13 cellular contexts compared by ENCODE assay signal in the genomic region with DNA sequence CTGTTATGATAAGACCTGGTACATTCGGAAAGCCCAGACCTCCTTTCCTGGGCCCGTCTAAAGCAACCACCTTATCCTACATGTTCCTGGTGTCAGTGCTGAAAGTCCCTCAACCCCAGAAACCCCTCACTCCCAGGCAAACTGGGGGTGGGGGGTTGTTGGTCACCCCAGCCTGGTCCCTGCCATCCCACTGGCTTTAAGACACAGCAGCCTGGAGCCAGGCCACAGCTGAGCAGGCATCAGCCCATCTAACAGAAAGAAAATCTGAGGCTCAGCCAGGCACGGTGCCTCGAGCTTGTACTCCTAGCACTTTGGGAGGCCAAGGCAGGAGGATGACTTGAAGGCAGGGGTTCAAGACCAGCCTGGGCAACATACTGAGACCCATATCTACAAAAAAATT. TPM values are rescaled to one million over a fixed set of nuclear protein-coding genes. Genes with fewer than 3 reads are reported as not detected.
DNase-seq lines count a peak whose midpoint lies in the region; ATAC-seq, FAIRE-seq and TF ChIP-seq lines count a peak whose summit lies in the region.
"Had no signal": no experiment of that assay in that cellular context is flagged by ENCODE, and none has a peak within 500 bp of the region (broad histone marks: within the 10 kb centered on the region; RNA-seq: fewer than 3 reads in every experiment).

No MANE protein-coding gene starts in this region.

- ATAC-seq in Right ventricle myocardium superior (ENCODE audit: poor library complexity) (no peak), GM19463 (IDR thresholded peaks at IDR 0.05; ENCODE audit: unreplicated experiment) (no peak), HG02970 (IDR thresholded peaks at IDR 0.05; ENCODE audit: low FRiP score, unreplicated experiment) (no peak)

- no peak for TF ChIP-seq CTCF in right atrium auricular region (IDR thresholded peaks at IDR 0.05)
- no peak for TF ChIP-seq CTCF in astrocyte (IDR thresholded peaks at IDR 0.05; ENCODE audit: insufficient read depth, low read depth, low read length)
- TF ChIP-seq CTCF in progenitor cell of endocrine pancreas (IDR thresholded peaks at IDR 0.05; ENCODE audit: unreplicated experiment): no peak

- H3K4me3 Mint-ChIP-seq in astrocyte (ENCODE audit: unreplicated experiment): no peak overlapping the region
- no peak overlapping the region for H3K4me3 Mint-ChIP-seq in progenitor cell of endocrine pancreas (ENCODE audit: low read depth)
- H3K4me3 Mint-ChIP-seq: brain had no signal

- no peaks in the 10 kb centered on the region for H3K36me3 Mint-ChIP-seq in astrocyte (ENCODE audit: low read depth, unreplicated experiment)
- H3K36me3 Mint-ChIP-seq in progenitor cell of endocrine pancreas (ENCODE audit: insufficient read depth): no peaks in the 10 kb centered on the region
- H3K36me3 Mint-ChIP-seq: brain had no signal

- no peak overlapping the region for H2AFZ ChIP-seq in astrocyte (ENCODE audit: low read depth, low read length)

- H3K79me2 ChIP-seq in astrocyte (ENCODE audit: insufficient read depth, low read length): no peaks in the 10 kb centered on the region

- H3K4me1 ChIP-seq in right atrium auricular region (peaks cover 0 to 25% of the 10 kb centered on the region in 2 donors), astrocyte (ENCODE audit: insufficient read depth, low read length) (peaks cover 36% of the 10 kb centered on the region), mucosa of stomach (ENCODE audit: control insufficient read depth, insufficient read depth, low read length) (peaks cover 23% of the 10 kb centered on the region)
- H3K4me1 ChIP-seq: psoas muscle had no signal

- H3K27me3 ChIP-seq in right atrium auricular region (no peaks in the 10 kb centered on the region), astrocyte (ENCODE audit: insufficient read depth, low read length) (no peaks in the 10 kb centered on the region), mucosa of stomach (ENCODE audit: control insufficient read depth, insufficient read depth, low read length) (no peaks in the 10 kb centered on the region)

- H3K9me3 ChIP-seq in right atrium auricular region (no peaks in the 10 kb centered on the region), astrocyte (ENCODE audit: insufficient read depth, low read depth, low read length) (no peaks in the 10 kb centered on the region), mucosa of stomach (ENCODE audit: control insufficient read depth, low read length) (no peaks in the 10 kb centered on the region)
- H3K9me3 ChIP-seq: psoas muscle had no signal

- H3K36me3 ChIP-seq in right atrium auricular region (no peaks in the 10 kb centered on the region), astrocyte (ENCODE audit: insufficient read depth, low read length) (no peaks in the 10 kb centered on the region), mucosa of stomach (ENCODE audit: control insufficient read depth, insufficient read depth, low read length) (no peaks in the 10 kb centered on the region)

- H4K20me1 ChIP-seq in astrocyte (ENCODE audit: insufficient read depth, low read length): no peaks in the 10 kb centered on the region

- no peaks in the 10 kb centered on the region for H3K9me3 Mint-ChIP-seq in astrocyte (ENCODE audit: unreplicated experiment)
- no peaks in the 10 kb centered on the region for H3K9me3 Mint-ChIP-seq in progenitor cell of endocrine pancreas (ENCODE audit: low read depth)
- H3K9me3 Mint-ChIP-seq: brain had no signal

- H3K27me3 Mint-ChIP-seq in astrocyte (ENCODE audit: low read depth, unreplicated experiment) (no peaks in the 10 kb centered on the region), progenitor cell of endocrine pancreas (no peaks in the 10 kb centered on the region)
- H3K27me3 Mint-ChIP-seq: brain had no signal

- H3K27ac Mint-ChIP-seq in astrocyte (ENCODE audit: unreplicated experiment) (peak overlapping the region; percentile 88), progenitor cell of endocrine pancreas (no peak overlapping the region)

- H3K4me2 ChIP-seq in astrocyte (ENCODE audit: low read length): peak overlapping the region; percentile 65

- H3K4me3 ChIP-seq in right atrium auricular region (no peak overlapping the region), astrocyte (ENCODE audit: insufficient read depth, low read depth, low read length) (no peak overlapping the region), mucosa of stomach (ENCODE audit: low read length) (no peak overlapping the region)

- FAIRE-seq in astrocyte (lab: Jason Lieb, UNC): no peak

- H3K4me1 Mint-ChIP-seq in astrocyte (ENCODE audit: low read depth, unreplicated experiment): peaks cover 37% of the 10 kb centered on the region
- no peaks in the 10 kb centered on the region for H3K4me1 Mint-ChIP-seq in progenitor cell of endocrine pancreas (ENCODE audit: low read depth)

- peak overlapping the region; percentile 35 to 45 for H3K27ac ChIP-seq in right atrium auricular region
- H3K27ac ChIP-seq in astrocyte (ENCODE audit: low read depth, low read length): peak overlapping the region; percentile 82
- H3K27ac ChIP-seq: C4-2B, psoas muscle had no signal

- peak overlapping the region; percentile 73 for H3K9ac ChIP-seq in astrocyte (ENCODE audit: low read length)
- peak overlapping the region; percentile 37 for H3K9ac ChIP-seq in mucosa of stomach (ENCODE audit: low read length)

- DNase-seq in right atrium auricular region (ENCODE audit: low spot score): no peak
- no peak for DNase-seq in Right ventricle myocardium superior
- no peak for DNase-seq in astrocyte (ENCODE audit: low read depth)
- DNase-seq in progenitor cell of endocrine pancreas (ENCODE audit: low spot score, unreplicated experiment): no peak
- DNase-seq in NCI-H2107 treated with DMSO at 0.1 percent for 48 hours (lab: John Stamatoyannopoulos, UW; ENCODE audit: unreplicated experiment): no peak

- intact Hi-C loops in Right ventricle myocardium superior (cut with DNase I): no loop called here

RNA-seq across cellular contexts. Expression of gene SELPLG, which starts 4.5 kb away (rescaled TPM):
- total RNA-seq in right atrium auricular region (1 to 10 TPM; 3.7 to 7.7 TPM), Right ventricle myocardium superior (4.2 TPM), astrocyte (4.9 and 5.8 TPM in 2 replicates), progenitor cell of endocrine pancreas (not detected in 2 replicates)
- total RNA-seq: HT-29, NCI-H460 had no signal

RNA-seq across cellular contexts. Expression of gene TMEM119, which starts 31.3 kb away (rescaled TPM):
- total RNA-seq in right atrium auricular region (1 to 10 TPM; 1.8 to 5.5 TPM), Right ventricle myocardium superior (0.54 TPM), astrocyte (0.91 and 1.8 TPM in 2 replicates), progenitor cell of endocrine pancreas (0.24 TPM in 1 of 2 replicates, not detected in the other)
- total RNA-seq: HT-29, NCI-H460 had no signal
